Comparison of ENCODE assay signal across 9 cellular contexts in genomic region chr6:393391-394221, GRCh38. TPM values are rescaled to one million over a fixed set of nuclear protein-coding genes. Genes with fewer than 3 reads are reported as not detected.
A peak's percentile ranks its signal among the peaks of the same experiment; 100 is the strongest.
DNase-seq lines count a peak whose midpoint lies in the region; ATAC-seq and TF ChIP-seq lines count a peak whose summit lies in the region.
"Had no signal": no experiment of that assay in that cellular context is flagged by ENCODE, and none has a peak within 500 bp of the region (broad histone marks: within the 10 kb centered on the region; RNA-seq: fewer than 3 reads in every experiment).

No MANE protein-coding gene starts in this region.

- no peak for TF ChIP-seq POLR2A in IMR-90 (IDR thresholded peaks at IDR 0.05; ENCODE audit: low read depth, low read length)

- dilution Hi-C loops in IMR-90 (cut with HindIII; ENCODE audit: low sequenced_read_pairs, unreplicated experiment): no loop called here

- H3K79me1 ChIP-seq in IMR-90 (ENCODE audit: low read depth in 1 of 2, low read length in 2 of 2): no peaks in the 10 kb centered on the region

- 4% methylated on average over 40 of the region's 68 CpGs; no CpG with 5 or more reads in 1 of the 2 experiments for WGBS in IMR-90 (ENCODE audit: extremely low coverage in 2 of 2, insufficient read length in 1 of 2), 2 experiments

- no peaks in the 10 kb centered on the region for H3K9me3 Mint-ChIP-seq in natural killer cell treated with Interleukin-12 subunit alpha and Interleukin-12 subunit beta and Interleukin-15 and Interleukin-18, amount 100 ng/mL, for 72 hours

- CTCF ChIA-PET in AG04450 (lab: Charles Lee): no interaction called here
- CTCF ChIA-PET in IMR-90 (lab: Yijun Ruan, JAX): no interaction called here

- H3K23ac ChIP-seq in IMR-90 (ENCODE audit: low read depth, low read length): no peak overlapping the region

- no peak overlapping the region for H4K91ac ChIP-seq in IMR-90 (ENCODE audit: insufficient read depth, low read depth, low read length)

- H3K27me3 ChIP-seq in AG04450 (ENCODE audit: control insufficient read depth, insufficient read depth, low read length) (peaks cover 67% of the 10 kb centered on the region), IMR-90 (ENCODE audit: control insufficient read depth, insufficient read depth, low read length) (peaks cover 87% of the 10 kb centered on the region), brain microvascular endothelial cell (replicated peaks) (peaks cover 71% of the 10 kb centered on the region)

- no peak overlapping the region for H3K27ac ChIP-seq in AG04450 (ENCODE audit: low read depth, low read length)
- no peak overlapping the region for H3K27ac ChIP-seq in IMR-90 (ENCODE audit: insufficient read depth, low read length)
- no peak overlapping the region for H3K27ac ChIP-seq in brain microvascular endothelial cell

- TF ChIP-seq RAD21 in IMR-90 (IDR thresholded peaks at IDR 0.05; ENCODE audit: low read length): no peak

- POLR2A ChIA-PET in AG04450 (lab: Yijun Ruan, JAX): no interaction called here
- POLR2A ChIA-PET in IMR-90 (lab: Charles Lee; ENCODE audit: unreplicated experiment): no interaction called here

- H2AK9ac ChIP-seq in IMR-90 (replicated peaks; ENCODE audit: low read depth, low read length, poor library complexity): no peak overlapping the region

- TF ChIP-seq CTCF in AG04450 (IDR thresholded peaks at IDR 0.05; ENCODE audit: low read depth, low read length) (no peak), IMR-90 (conservative IDR thresholded peaks at IDR 0.05; ENCODE audit: low read depth, low read length) (no peak), brain microvascular endothelial cell (IDR thresholded peaks at IDR 0.05; ENCODE audit: low read depth, low read length, missing control alignments) (no peak)

- no peak overlapping the region for H2BK120ac ChIP-seq in IMR-90 (ENCODE audit: low read depth, low read length)

- BruUV-seq in IMR-90 (replicated peaks; lab: Mats Ljungman, UMichigan): no TSS peak

- no peak overlapping the region for H2BK15ac ChIP-seq in IMR-90 (ENCODE audit: low read depth, low read length)

- no peak overlapping the region for H2AFZ ChIP-seq in IMR-90 (replicated peaks; ENCODE audit: low read length, poor library complexity)

- peaks cover 44 to 59% of the 10 kb centered on the region in 2 donors for H3K4me1 Mint-ChIP-seq in natural killer cell treated with Interleukin-12 subunit alpha and Interleukin-12 subunit beta and Interleukin-15 and Interleukin-18, amount 100 ng/mL, for 72 hours (ENCODE audit: low read depth in 2 of 2)

- no peak overlapping the region for H3K4ac ChIP-seq in IMR-90 (ENCODE audit: low read depth, low read length)

- H3K14ac ChIP-seq in IMR-90 (replicated peaks; ENCODE audit: low read depth, low read length): no peak overlapping the region

- H3K4me3 ChIP-seq in AG04450 (ENCODE audit: low read depth, low read length) (0 out of 2 replicates have a peak overlapping the region, but pooled peaks have one; percentile 10), IMR-90 (ENCODE audit: insufficient read depth, low read depth, low read length) (no peak overlapping the region; the same call in 1 of the 2 replicates), brain microvascular endothelial cell (ENCODE audit: low read depth, low read length) (peak overlapping the region; percentile 15)

- no peak overlapping the region for H2BK5ac ChIP-seq in IMR-90 (ENCODE audit: low read depth, low read length, poor library complexity, severe bottlenecking)

- H2BK20ac ChIP-seq in IMR-90 (ENCODE audit: low read depth, low read length): no peak overlapping the region

- peak overlapping the region; percentile 96 for H3K4me3 Mint-ChIP-seq in natural killer cell treated with Interleukin-12 subunit alpha and Interleukin-12 subunit beta and Interleukin-15 and Interleukin-18, amount 100 ng/mL, for 72 hours

- 0 out of 2 replicates have a peak, but pooled peaks cover 1% of the 10 kb centered on the region for H3K4me1 ChIP-seq in IMR-90 (ENCODE audit: control insufficient read depth, insufficient read depth, low read length)

- intact Hi-C loops in IMR-90 (cut with micrococcal nuclease): no loop called here

- H3K18ac ChIP-seq in IMR-90 (ENCODE audit: low read depth, low read length): no peak overlapping the region

- H3K56ac ChIP-seq in IMR-90 (ENCODE audit: extremely low read depth, insufficient read depth, low read length): no peak overlapping the region

- H3K36me3 ChIP-seq in IMR-90 (ENCODE audit: control insufficient read depth, insufficient read depth, low read length) (no peaks in the 10 kb centered on the region), brain microvascular endothelial cell (replicated peaks) (no peaks in the 10 kb centered on the region)

- ATAC-seq in IMR-90 (ENCODE audit: low read depth) (peak; percentile 24; the same call in 1 of the 2 replicates), HG03175 (IDR thresholded peaks at IDR 0.05; ENCODE audit: unreplicated experiment) (no peak), GM18517 (IDR thresholded peaks at IDR 0.05; ENCODE audit: unreplicated experiment) (no peak)
- no peak for ATAC-seq in natural killer cell treated with Interleukin-12 subunit alpha and Interleukin-12 subunit beta and Interleukin-15 and Interleukin-18, amount 100 ng/mL, for 72 hours

- H4K8ac ChIP-seq in IMR-90 (ENCODE audit: low read depth in 2 of 2, low read length in 2 of 2): no peak overlapping the region

- in situ Hi-C loops in IMR-90 (cut with MboI; ENCODE audit: low sequenced_read_pairs): no loop called here
- in situ Hi-C loops in brain microvascular endothelial cell (cut with HindIII; ENCODE audit: low pct_ligation_motif_present, low sequenced_read_pairs): no loop called here

- peaks cover 10 to 14% of the 10 kb centered on the region in 2 donors for H3K27me3 Mint-ChIP-seq in natural killer cell treated with Interleukin-12 subunit alpha and Interleukin-12 subunit beta and Interleukin-15 and Interleukin-18, amount 100 ng/mL, for 72 hours

- no peak overlapping the region for H3K9ac ChIP-seq in IMR-90 (ENCODE audit: low read depth, low read length)

- no peaks in the 10 kb centered on the region for H3K9me1 ChIP-seq in IMR-90 (ENCODE audit: insufficient read depth, low read length)

- no peak overlapping the region for H4K5ac ChIP-seq in IMR-90 (ENCODE audit: low read depth, low read length)

- peaks cover 30% of the 10 kb centered on the region for H3K36me3 Mint-ChIP-seq in natural killer cell treated with Interleukin-12 subunit alpha and Interleukin-12 subunit beta and Interleukin-15 and Interleukin-18, amount 100 ng/mL, for 72 hours

- H3K9me3 ChIP-seq in AG04450 (ENCODE audit: control insufficient read depth, insufficient read depth, low read length) (no peaks in the 10 kb centered on the region; the same call in 1 of the 2 replicates), IMR-90 (ENCODE audit: control insufficient read depth, insufficient read depth, low read length) (no peaks in the 10 kb centered on the region)

- H3K4me2 ChIP-seq in IMR-90 (ENCODE audit: low read depth, low read length): peak overlapping the region; percentile 36; the same call in 1 of the 2 replicates

- no peaks in the 10 kb centered on the region for H4K20me1 ChIP-seq in IMR-90 (ENCODE audit: insufficient read depth, low read length)

- DNase-seq in AG04450 (ENCODE audit: low read depth, low spot score) (no peak), IMR-90 (no peak), brain microvascular endothelial cell (no peak), GDM1 (lab: John Stamatoyannopoulos, UW) (no peak)
- DNase-seq in natural killer cell treated with Interleukin-12 subunit alpha and Interleukin-12 subunit beta and Interleukin-15 and Interleukin-18, amount 100 ng/mL, for 72 hours (ENCODE audit: low spot score): no peak
- no peak for DNase-seq in effector CD8-positive, alpha-beta T cell (lab: John Stamatoyannopoulos, UW)
- DNase-seq: DMS153 had no signal

- H2AK5ac ChIP-seq in IMR-90 (ENCODE audit: low read depth, low read length): no peak overlapping the region

- peak overlapping the region; percentile 84 to 85 for H3K27ac Mint-ChIP-seq in natural killer cell treated with Interleukin-12 subunit alpha and Interleukin-12 subunit beta and Interleukin-15 and Interleukin-18, amount 100 ng/mL, for 72 hours

TF ChIP-seq in IMR-90, 13 proteins besides CTCF, POLR2A, EP300 and RAD21 (continues in another document):
- TF ChIP-seq NFE2L2 (IDR thresholded peaks at IDR 0.05; ENCODE audit: low read depth, low read length) (no peak), MXI1 (IDR thresholded peaks at IDR 0.05; ENCODE audit: borderline replicate concordance, low read depth, low read length) (no peak), FOS (IDR thresholded peaks at IDR 0.05; ENCODE audit: low read depth, low read length) (no peak), ELK1 (IDR thresholded peaks at IDR 0.05; ENCODE audit: borderline replicate concordance, low read depth, low read length) (no peak), CHD1 (IDR thresholded peaks at IDR 0.05; ENCODE audit: low read depth, low read length) (no peak), MAZ (IDR thresholded peaks at IDR 0.05; ENCODE audit: borderline replicate concordance, low read depth, low read length) (no peak), RCOR1 (IDR thresholded peaks at IDR 0.05; ENCODE audit: insufficient replicate concordance, low read length) (no peak), BHLHE40 (IDR thresholded peaks at IDR 0.05; ENCODE audit: low read depth, low read length) (no peak), USF2 (IDR thresholded peaks at IDR 0.05; ENCODE audit: low read depth, low read length) (no peak)

RNA-seq across cellular contexts. Expression of gene IRF4, which starts 2.1 kb away (rescaled TPM):
- not detected in 2 replicates for polyA plus RNA-seq in AG04450 (2011; rRNA removed)
- polyA minus RNA-seq in AG04450 (2011; rRNA and poly(A)+ RNA removed): 0.74 TPM in 1 of 2 replicates, not detected in the other
- not detected in 2 replicates for total RNA-seq in IMR-90 (2012; rRNA removed)
- not detected in 2 replicates for polyA plus RNA-seq in IMR-90 (2012; rRNA removed)
- not detected in 2 replicates for polyA plus RNA-seq in IMR-90 (2012; cell fraction: cytosol; rRNA removed)
- 0.01 and 0.08 TPM in 2 replicates for polyA plus RNA-seq in IMR-90 (2012; cell fraction: nucleus; rRNA removed; ENCODE audit: low replicate concordance)
- 100 to 1,000 TPM; 112 to 388 TPM for total RNA-seq in natural killer cell treated with Interleukin-12 subunit alpha and Interleukin-12 subunit beta and Interleukin-15 and Interleukin-18, amount 100 ng/mL, for 72 hours

Comparison
In these comparisons a context has a peak if more than half of its experiments do, and no peak if none do; other contexts are left out.
1. RNA of gene IRF4, which starts 2.1 kb away (total RNA-seq): 112 to 388 TPM in natural killer cell treated with Interleukin-12 subunit alpha and Interleukin-12 subunit beta and Interleukin-15 and Interleukin-18, amount 100 ng/mL, for 72 hours; not detected in IMR-90; every median in the first group is over 100 times any median in the second.